1 cellular context compared by ENCODE assay signal in the genomic region with DNA sequence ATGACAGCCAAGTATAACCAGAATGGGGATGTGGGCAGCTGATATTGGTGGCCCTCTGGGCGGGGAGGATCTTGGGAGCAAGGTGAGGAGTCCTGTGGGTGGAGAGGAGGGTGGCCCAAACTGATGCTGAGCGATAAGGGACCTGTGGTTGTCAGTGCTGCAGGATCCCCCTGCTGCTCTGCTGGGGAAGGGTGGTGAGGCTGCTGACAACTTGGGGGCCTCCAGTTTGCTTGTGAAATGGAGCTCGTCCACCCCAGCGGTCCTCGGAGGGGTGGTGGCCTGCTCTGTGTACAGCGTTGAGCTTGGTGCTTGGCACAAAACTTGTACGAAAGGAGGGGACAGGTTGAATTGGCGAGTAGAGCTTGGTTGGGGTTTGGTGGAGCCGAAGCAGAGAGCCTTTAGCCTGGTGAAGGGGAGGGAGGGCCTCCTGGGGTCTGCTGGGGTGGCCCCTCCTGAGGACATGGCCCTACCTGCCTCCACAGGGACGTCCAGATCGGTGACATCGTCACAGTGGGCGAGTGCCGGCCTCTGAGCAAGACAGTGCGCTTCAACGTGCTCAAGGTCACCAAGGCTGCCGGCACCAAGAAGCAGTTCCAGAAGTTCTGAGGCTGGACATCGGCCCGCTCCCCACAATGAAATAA.
TF ChIP-seq lines count a peak whose summit lies in the region.

No MANE protein-coding gene starts in this region.

TF ChIP-seq in K562, 482 proteins besides CTCF, POLR2A, EP300 and RAD21 (continued from another document):
- peak; percentile 61 for TF ChIP-seq PRDM10 (IDR thresholded peaks at IDR 0.05; ENCODE audit: partially characterized antibody)
- no peak for TF ChIP-seq SIN3A (IDR thresholded peaks at IDR 0.05; ENCODE audit: borderline replicate concordance in 2 of 2, control insufficient read depth in 1 of 2, low read depth in 2 of 2, low read length in 2 of 2)
